ENCODE assay signal across 1 cellular context in genomic region chr12:54015210-54015931, GRCh38.
TF ChIP-seq lines count a peak whose summit lies in the region.

No MANE protein-coding gene starts in this region.

TF ChIP-seq in GM12878, 131 proteins besides CTCF, POLR2A, EP300 and RAD21:
- TF ChIP-seq NKRF (conservative IDR thresholded peaks at IDR 0.05), result no peak
- peak; percentile 56 for TF ChIP-seq SUZ12 (IDR thresholded peaks at IDR 0.05; ENCODE audit: unreplicated experiment)
- peak; percentile 2; the same call in 1 of the 2 replicates for TF ChIP-seq BMI1 (IDR thresholded peaks at IDR 0.05; ENCODE audit: borderline replicate concordance)
